Comparison of ENCODE assay signal across 8 cellular contexts in genomic region chr10:90871761-90872647, GRCh38. TPM values are rescaled to one million over a fixed set of nuclear protein-coding genes. Genes with fewer than 3 reads are reported as not detected.
DNase-seq lines count a peak whose midpoint lies in the region; ATAC-seq and TF ChIP-seq lines count a peak whose summit lies in the region.

Gene RPP30, plus strand, starts transcription at chr10:90871974. Its CDS starts 13 bp downstream, at chr10:90871987.

- TF ChIP-seq POLR2A in adrenal gland (IDR thresholded peaks at IDR 0.05), result peak in 1 of 2 donors; percentile 44
- peak in 1 of 2 donors; percentile 21 for TF ChIP-seq POLR2A in heart left ventricle (IDR thresholded peaks at IDR 0.05)

- H3K27ac ChIP-seq in adrenal gland, result peak within 1 kb of the TSS in 3 of 5 donors; percentile 44 to 84 (median 72)
- H3K27ac ChIP-seq in heart left ventricle, result peak within 1 kb of the TSS; percentile 24 to 78 (median 64)
- H3K27ac ChIP-seq in upper lobe of right lung, result peak within 1 kb of the TSS; percentile 75

- TF ChIP-seq CTCF in GM12875 (IDR thresholded peaks at IDR 0.05; ENCODE audit: borderline replicate concordance, insufficient read depth, low read depth, low read length) (no peak), adrenal gland (IDR thresholded peaks at IDR 0.05) (peak in 1 of 6 experiments; percentile 26), heart left ventricle (IDR thresholded peaks at IDR 0.05) (no peak), upper lobe of right lung (IDR thresholded peaks at IDR 0.05) (no peak)

- WGBS in adrenal gland, 4 donors, result 0 to 1% (median 0%) methylated on average over 30 to 43 of the region's 43 CpGs
- 0 to 1% (median 0%) methylated on average over 43 of the region's 43 CpGs for WGBS in heart left ventricle, 4 donors

- DNase-seq in NCI-H1092 (lab: John Stamatoyannopoulos, UW) (peak; percentile 39), T-helper 1 cell (peak; percentile 60 to 82 (median 73)), adrenal gland (peak; percentile 81 to 92 (median 87)), heart left ventricle (peak; percentile 83 to 92 (median 86)), posterior vena cava (ENCODE audit: low spot score) (peak; percentile 95), upper lobe of right lung (peak; percentile 92)

- no peaks in the 10 kb centered on the region for H3K36me3 ChIP-seq in adrenal gland (replicated peaks in 1 of 2)
- peaks cover 0 to 29% (median 16%) of the 10 kb centered on the region in 9 donors for H3K36me3 ChIP-seq in heart left ventricle
- H3K36me3 ChIP-seq in upper lobe of right lung, result peaks cover 18% of the 10 kb centered on the region

- H3K4me3 ChIP-seq in GM12875 (ENCODE audit: low read depth, low read length), result peak within 1 kb of the TSS; percentile 82
- peak within 1 kb of the TSS; percentile 19 to 99 (median 60) for H3K4me3 ChIP-seq in adrenal gland
- H3K4me3 ChIP-seq in heart left ventricle, result peak within 1 kb of the TSS; percentile 66 to 98 (median 80)
- peak within 1 kb of the TSS; percentile 92 for H3K4me3 ChIP-seq in upper lobe of right lung

- peaks cover 6 to 14% of the 10 kb centered on the region in 2 donors for H3K4me1 ChIP-seq in adrenal gland (replicated peaks in 1 of 2)
- H3K4me1 ChIP-seq in heart left ventricle, result peaks cover 0 to 27% (median 14%) of the 10 kb centered on the region in 12 donors
- H3K4me1 ChIP-seq in upper lobe of right lung, result peaks cover 15% of the 10 kb centered on the region

- H3K27me3 ChIP-seq in adrenal gland, result no peaks in the 10 kb centered on the region
- no peaks in the 10 kb centered on the region for H3K27me3 ChIP-seq in heart left ventricle
- no peaks in the 10 kb centered on the region for H3K27me3 ChIP-seq in upper lobe of right lung

- intact Hi-C loops in adrenal gland (cut with DNase I) (no loop called here), heart left ventricle (cut with DNase I) (loop anchor here in 4 of 10 donors (5.0 to 10.0 kb wide), 4 partner anchors 125 to 1447 kb away; no protein-coding TSS in a partner anchor), posterior vena cava (cut with DNase I) (no loop called here), upper lobe of right lung (cut with DNase I) (no loop called here)

- no peaks in the 10 kb centered on the region for H3K9me3 ChIP-seq in adrenal gland (replicated peaks in 1 of 3)
- H3K9me3 ChIP-seq in heart left ventricle, result peaks cover 0 to 10% (median 0%) of the 10 kb centered on the region in 12 donors
- no peaks in the 10 kb centered on the region for H3K9me3 ChIP-seq in upper lobe of right lung

- ATAC-seq in HG02610 (IDR thresholded peaks at IDR 0.05; ENCODE audit: unreplicated experiment) (peak; percentile 97), heart left ventricle (peak; percentile 97 to 99 (median 98)), upper lobe of right lung (peak; percentile 99)

RNA-seq across cellular contexts. Expression of gene RPP30, which starts in this region (rescaled TPM):
- total RNA-seq in adrenal gland (10 to 100 TPM; 18.6 to 35.4 (median 26.1) TPM), heart left ventricle (10 to 100 TPM; 26.4 to 39.9 (median 29.7) TPM), posterior vena cava (10 to 100 TPM; 28.2 to 28.6 TPM), upper lobe of right lung (26.1 TPM)
- polyA plus RNA-seq in adrenal gland (10 to 100 TPM; 40.8 to 60.7 (median 42.6) TPM), heart left ventricle (10 to 100 TPM; 36.0 to 36.3 TPM)

Comparison
In these comparisons a context has a peak if more than half of its experiments do, and no peak if none do; other contexts are left out.
1. Peak in every context shown above with its lines: DNase-seq, ATAC-seq, H3K4me3 ChIP-seq and H3K27ac ChIP-seq.
2. DNase-seq: peak in every context shown above with its lines; median percentile 95 in posterior vena cava; 92 in upper lobe of right lung; 87 in adrenal gland; 86 in heart left ventricle; 73 in T-helper 1 cell; 39 in NCI-H1092.